In the genomic region with DNA sequence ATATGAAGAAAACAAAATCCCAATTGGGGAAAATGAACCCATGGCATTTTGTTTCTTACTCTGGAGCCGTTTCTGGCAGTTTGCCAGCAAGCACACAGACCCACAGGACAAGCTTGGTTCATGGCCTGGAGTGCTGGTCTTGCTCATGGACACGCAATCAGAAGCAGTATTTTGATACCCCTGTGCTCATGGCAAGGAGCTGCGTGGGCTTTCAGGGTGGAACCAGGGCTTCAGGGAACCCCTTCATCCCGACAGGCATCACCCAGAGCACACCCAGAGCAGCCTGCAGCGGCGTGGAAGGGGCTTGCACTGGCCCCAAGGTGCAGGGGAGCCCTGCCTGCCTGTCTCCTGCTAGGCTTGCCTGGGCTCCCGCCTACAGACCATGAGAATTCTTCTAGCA, we compare ENCODE assay signal across 16 cellular contexts.
"Had no signal": no experiment of that assay in that cellular context is flagged by ENCODE, and none has a peak within 500 bp of the region (broad histone marks: within the 10 kb centered on the region; RNA-seq: fewer than 3 reads in every experiment).

No MANE protein-coding gene starts in this region.

- FAIRE-seq: endometrium had no signal

- DNase-seq: activated CD4-positive, alpha-beta memory T cell treated with anti-CD3 and anti-CD28 coated beads for 36 hours; amygdala; brain microvascular endothelial cell; cerebellar nuclear complex; left cardiac atrium; mammary epithelial cell; nucleus accumbens; psoas muscle; stimulated activated CD4-positive, alpha-beta T cell treated with anti-CD3 and anti-CD28 coated beads, Interleukin-2, amount 100 ng/mL, for 48 hours; stimulated activated naive CD4-positive, alpha-beta T cell treated with Interleukin-2 at 50 U/mL for 16 hours; SW 1271 had no signal

- H3K27ac ChIP-seq: brain microvascular endothelial cell, dorsolateral prefrontal cortex, esophagus muscularis mucosa, psoas muscle had no signal

- ATAC-seq: activated T-helper 17 cell treated with anti-CD3 and anti-CD28 coated beads, Interleukin-2, amount 50 U/mL, for 72 hours; left cardiac atrium; natural killer cell treated with Interleukin-12 subunit alpha and Interleukin-12 subunit beta and Interleukin-15 and Interleukin-18, amount 100 ng/mL, for 72 hours; psoas muscle had no signal

- H3K36me3 ChIP-seq: brain microvascular endothelial cell, esophagus muscularis mucosa had no signal

- H3K4me1 ChIP-seq: psoas muscle had no signal

- H3K27me3 ChIP-seq: brain microvascular endothelial cell had no signal

- H3K4me3 ChIP-seq: dorsolateral prefrontal cortex, esophagus muscularis mucosa, psoas muscle had no signal
